Comparison of ENCODE assay signal across 27 cellular contexts in the genomic region with DNA sequence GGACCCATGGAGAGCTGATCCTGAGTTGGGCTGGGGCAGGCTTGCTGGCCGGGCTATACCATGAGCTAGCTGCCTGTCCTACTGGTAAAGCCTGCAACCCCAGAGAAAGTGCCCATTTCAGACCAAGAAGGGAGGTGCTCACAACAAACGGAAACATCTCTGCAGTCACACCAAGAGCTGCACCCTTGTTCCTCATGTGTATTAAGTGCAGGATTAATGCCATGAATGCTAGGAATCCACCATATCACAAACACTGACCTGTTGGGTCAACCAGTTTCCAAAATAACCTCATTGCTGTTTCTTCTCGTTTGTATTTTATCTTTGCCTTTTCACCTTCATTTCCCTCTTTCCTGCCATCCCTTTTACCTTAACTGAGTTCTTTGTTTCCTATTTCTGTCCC.
"Had no signal": no experiment of that assay in that cellular context is flagged by ENCODE, and none has a peak within 500 bp of the region (broad histone marks: within the 10 kb centered on the region; RNA-seq: fewer than 3 reads in every experiment).

No MANE protein-coding gene starts in this region.

- H3K27me3 ChIP-seq: left lung, ovary, stomach, thyroid gland, upper lobe of right lung had no signal

- H3K36me3 ChIP-seq: left lung, ovary, stomach, thyroid gland, upper lobe of right lung had no signal

- H3K4me3 ChIP-seq: left lung, ovary, smooth muscle cell, stomach, thyroid gland, upper lobe of right lung had no signal

- H3K27ac Mint-ChIP-seq: activated CD4-positive, alpha-beta memory T cell treated with anti-CD3 and anti-CD28 coated beads, Interleukin-2, amount 10 ng/mL, durations not matched to agents 7 days and 5 days; activated CD4-positive, alpha-beta T cell treated with anti-CD3 and anti-CD28 coated beads, Interleukin-2, amount 10 ng/mL, durations not matched to agents 7 days and 5 days; activated naive CD8-positive, alpha-beta T cell; activated T-cell treated with anti-CD3 and anti-CD28 coated beads, Interleukin-2, amount 50 U/mL, for 72 hours; nephron progenitor cell; progenitor cell of endocrine pancreas; T-helper 17 cell had no signal

- H3K9me3 Mint-ChIP-seq: activated CD4-positive, alpha-beta memory T cell treated with anti-CD3 and anti-CD28 coated beads, Interleukin-2, amount 10 ng/mL, durations not matched to agents 7 days and 5 days; activated CD4-positive, alpha-beta T cell treated with anti-CD3 and anti-CD28 coated beads, Interleukin-2, amount 10 ng/mL, durations not matched to agents 7 days and 5 days; activated T-cell treated with anti-CD3 and anti-CD28 coated beads, Interleukin-2, amount 50 U/mL, for 72 hours; nephron progenitor cell; stimulated activated memory B cell treated with anti-CD40 and anti-IgM and Interleukin-4, amounts not matched to agents 10 μg/mL and 1 μg/mL and 100 μg/mL, for 72 hours had no signal

- H3K4me1 ChIP-seq: thyroid gland, upper lobe of right lung had no signal

- H3K4me2 ChIP-seq: smooth muscle cell had no signal

- H3K9me3 ChIP-seq: left lung, ovary, stomach, thyroid gland, upper lobe of right lung had no signal

- H3K4me3 Mint-ChIP-seq: activated CD4-positive, alpha-beta memory T cell treated with anti-CD3 and anti-CD28 coated beads, Interleukin-2, amount 10 ng/mL, durations not matched to agents 7 days and 5 days; activated CD4-positive, alpha-beta T cell treated with anti-CD3 and anti-CD28 coated beads, Interleukin-2, amount 10 ng/mL, durations not matched to agents 7 days and 5 days; activated naive CD8-positive, alpha-beta T cell; activated T-cell treated with anti-CD3 and anti-CD28 coated beads, Interleukin-2, amount 50 U/mL, for 72 hours; nephron progenitor cell; stimulated activated memory B cell treated with anti-CD40 and anti-IgM and Interleukin-4, amounts not matched to agents 10 μg/mL and 1 μg/mL and 100 μg/mL, for 72 hours; T-helper 17 cell had no signal

- H3K27me3 Mint-ChIP-seq: activated naive CD8-positive, alpha-beta T cell; stimulated activated memory B cell treated with anti-CD40 and anti-IgM and Interleukin-4, amounts not matched to agents 10 μg/mL and 1 μg/mL and 100 μg/mL, for 72 hours had no signal

- H3K4me1 Mint-ChIP-seq: activated CD4-positive, alpha-beta memory T cell treated with anti-CD3 and anti-CD28 coated beads, Interleukin-2, amount 10 ng/mL, durations not matched to agents 7 days and 5 days had no signal

- H3K27ac ChIP-seq: left lung, ovary, stomach, thyroid gland, upper lobe of right lung had no signal

- ATAC-seq: activated T-cell treated with anti-CD3 and anti-CD28 coated beads, Interleukin-2, amount 50 U/mL, for 72 hours; esophagus mucosa; left lung; stimulated activated memory B cell treated with anti-CD40 and anti-IgM and Interleukin-4, amounts not matched to agents 10 μg/mL and 1 μg/mL and 100 μg/mL, for 72 hours; T-helper 17 cell; upper lobe of right lung had no signal

- H3K36me3 Mint-ChIP-seq: activated naive CD8-positive, alpha-beta T cell had no signal

- DNase-seq: activated CD4-positive, alpha-beta memory T cell treated with anti-CD3 and anti-CD28 coated beads, Interleukin-2, amount 10 ng/mL, durations not matched to agents 7 days and 5 days; activated CD4-positive, alpha-beta T cell treated with anti-CD3 and anti-CD28 coated beads, Interleukin-2, amount 10 ng/mL, durations not matched to agents 7 days and 5 days; activated CD4-positive, CD25-positive, alpha-beta regulatory T cell treated with anti-CD3 and anti-CD28 coated beads, Interleukin-2, amount 50 U/mL, for 72 hours; activated effector memory CD4-positive, alpha-beta T cell treated with Interleukin-2 at 50 U/mL for 16 hours; activated naive CD4-positive, alpha-beta T cell treated with Interleukin-2 at 50 U/mL for 16 hours; activated T-cell treated with anti-CD3 and anti-CD28 coated beads for 4 hours; activated T-cell treated with anti-CD3 and anti-CD28 coated beads, Interleukin-2, amount 50 U/mL, for 72 hours; anterior cingulate cortex; cortex of kidney; foreskin fibroblast; kidney glomerular epithelial cell; left lung; nephron progenitor cell; ovary; stimulated activated CD4-positive, alpha-beta T cell treated with anti-CD3 and anti-CD28 coated beads, Interleukin-1b, Interleukin-23, amount 100 ng/mL, for 48 hours; stimulated activated CD4-positive, alpha-beta T cell treated with anti-CD3 and anti-CD28 coated beads, Interleukin-4, amount 100 ng/mL, for 4 hours; stimulated activated CD8-positive, alpha-beta memory T cell treated with anti-CD3 and anti-CD28 coated beads, Interleukin-4, amount 100 ng/mL, for 48 hours; stomach; T-helper 17 cell; T1000; thyroid gland; upper lobe of right lung had no signal
